ENCODE assay signal across 9 cellular contexts in genomic region chr20:35329435-35330139, GRCh38. TPM values are rescaled to one million over a fixed set of nuclear protein-coding genes. Genes with fewer than 3 reads are reported as not detected.
DNase-seq lines count a peak whose midpoint lies in the region; ATAC-seq, FAIRE-seq and TF ChIP-seq lines count a peak whose summit lies in the region.
"Had no signal": no experiment of that assay in that cellular context is flagged by ENCODE, and none has a peak within 500 bp of the region (broad histone marks: within the 10 kb centered on the region; RNA-seq: fewer than 3 reads in every experiment).

No MANE protein-coding gene starts in this region.

- H3K36me3 ChIP-seq in pancreas: no peaks in the 10 kb centered on the region
- H3K36me3 ChIP-seq in vagina: no peaks in the 10 kb centered on the region

- no peak overlapping the region for H3K27ac Mint-ChIP-seq in chondrocyte (ENCODE audit: unreplicated experiment)
- H3K27ac Mint-ChIP-seq in activated T-helper 2 cell treated with anti-CD3 and anti-CD28 coated beads, Interferon-gamma antibody, Interleukin-2, Interleukin-4, amounts not matched to agents 10 μg/mL and 5 μg/mL and 100 μg/mL, durations not matched to agents 14 hours and 24 hours and 36 hours: no peak overlapping the region

- H3K27ac ChIP-seq in HL-60 (replicated peaks) (no peak overlapping the region), pancreas (no peak overlapping the region), vagina (no peak overlapping the region)

- FAIRE-seq in pancreas (lab: Jason Lieb, UNC): no peak

- 85 to 88% methylated on average over 4 of the region's 4 CpGs for WGBS in pancreas, 2 donors

- no peaks in the 10 kb centered on the region for H3K36me3 Mint-ChIP-seq in chondrocyte (ENCODE audit: low read depth)
- H3K36me3 Mint-ChIP-seq in activated T-helper 2 cell treated with anti-CD3 and anti-CD28 coated beads, Interferon-gamma antibody, Interleukin-2, Interleukin-4, amounts not matched to agents 10 μg/mL and 5 μg/mL and 100 μg/mL, durations not matched to agents 14 hours and 24 hours and 36 hours (ENCODE audit: low read depth): peaks cover 9% of the 10 kb centered on the region

- DNase-seq in D341Med (ENCODE audit: low spot score) (peak; percentile 56), HL-60 (ENCODE audit: low read depth in 1 of 2, low spot score in 1 of 2) (peak in 1 of 2 experiments; percentile 63), SK-N-DZ (ENCODE audit: low spot score) (peak; percentile 46), chondrocyte (ENCODE audit: low spot score) (no peak), pancreas (no peak), vagina (ENCODE audit: extremely low spot score in 2 of 2) (no peak)
- DNase-seq in activated T-helper 2 cell treated with anti-CD3 and anti-CD28 coated beads, Interferon-gamma antibody, Interleukin-2, Interleukin-4, amounts not matched to agents 10 μg/mL and 5 μg/mL and 100 μg/mL, durations not matched to agents 14 hours and 24 hours and 36 hours (ENCODE audit: low spot score): no peak

- H3K9me3 ChIP-seq in pancreas (no peaks in the 10 kb centered on the region), vagina (no peaks in the 10 kb centered on the region)

- H3K4me3 ChIP-seq in HL-60 (replicated peaks; ENCODE audit: insufficient read depth, low read length) (no peak overlapping the region), pancreas (no peak overlapping the region), vagina (no peak overlapping the region)

- no peaks in the 10 kb centered on the region for H3K27me3 ChIP-seq in HL-60 (ENCODE audit: insufficient read depth, poor library complexity, severe bottlenecking)
- no peaks in the 10 kb centered on the region for H3K27me3 ChIP-seq in pancreas
- H3K27me3 ChIP-seq in vagina: no peaks in the 10 kb centered on the region

- no peak for TF ChIP-seq POLR2A in vagina (IDR thresholded peaks at IDR 0.05)

- H3K4me1 Mint-ChIP-seq in chondrocyte (ENCODE audit: low read depth): peaks cover 51% of the 10 kb centered on the region
- H3K4me1 Mint-ChIP-seq in activated T-helper 2 cell treated with anti-CD3 and anti-CD28 coated beads, Interferon-gamma antibody, Interleukin-2, Interleukin-4, amounts not matched to agents 10 μg/mL and 5 μg/mL and 100 μg/mL, durations not matched to agents 14 hours and 24 hours and 36 hours (ENCODE audit: low read depth): peaks cover 32% of the 10 kb centered on the region

- peaks cover 0 to 5% (median 5%) of the 10 kb centered on the region in 3 donors for H3K4me1 ChIP-seq in pancreas
- peaks cover 9% of the 10 kb centered on the region for H3K4me1 ChIP-seq in vagina

- TF ChIP-seq CTCF in HL-60 (IDR thresholded peaks at IDR 0.05; ENCODE audit: insufficient read depth, low read length) (peak; percentile 68), chondrocyte (IDR thresholded peaks at IDR 0.05) (peak; percentile 62), pancreas (IDR thresholded peaks at IDR 0.05) (peak in 2 of 4 donors; percentile 6 to 15), vagina (IDR thresholded peaks at IDR 0.05) (no peak)

- ATAC-seq in pancreas (peak in 3 of 4 donors; percentile 49 to 71 (median 63)), GM18520 (IDR thresholded peaks at IDR 0.05; ENCODE audit: unreplicated experiment) (no peak)

- no peaks in the 10 kb centered on the region for H3K27me3 Mint-ChIP-seq in chondrocyte (ENCODE audit: low read depth)
- no peaks in the 10 kb centered on the region for H3K27me3 Mint-ChIP-seq in activated T-helper 2 cell treated with anti-CD3 and anti-CD28 coated beads, Interferon-gamma antibody, Interleukin-2, Interleukin-4, amounts not matched to agents 10 μg/mL and 5 μg/mL and 100 μg/mL, durations not matched to agents 14 hours and 24 hours and 36 hours (ENCODE audit: low read depth)
- H3K27me3 Mint-ChIP-seq: naive thymus-derived CD8-positive, alpha-beta T cell had no signal

- intact Hi-C loops in pancreas (cut with DNase I): no loop called here
- intact Hi-C loops in vagina (cut with DNase I): no loop called here
- intact Hi-C loops in activated T-helper 2 cell treated with anti-CD3 and anti-CD28 coated beads, Interferon-gamma antibody, Interleukin-2, Interleukin-4, amounts not matched to agents 10 μg/mL and 5 μg/mL and 100 μg/mL, durations not matched to agents 14 hours and 24 hours and 36 hours (cut with micrococcal nuclease): loop anchor here (1.0 to 2.0 kb wide), 2 partner anchors 17 to 26 kb away; no protein-coding TSS in a partner anchor

- H3K4me3 Mint-ChIP-seq in chondrocyte (ENCODE audit: unreplicated experiment): no peak overlapping the region
- no peak overlapping the region for H3K4me3 Mint-ChIP-seq in activated T-helper 2 cell treated with anti-CD3 and anti-CD28 coated beads, Interferon-gamma antibody, Interleukin-2, Interleukin-4, amounts not matched to agents 10 μg/mL and 5 μg/mL and 100 μg/mL, durations not matched to agents 14 hours and 24 hours and 36 hours (ENCODE audit: low read depth)
- H3K4me3 Mint-ChIP-seq: naive thymus-derived CD8-positive, alpha-beta T cell had no signal

- H3K9me3 Mint-ChIP-seq in chondrocyte (ENCODE audit: low read depth): no peaks in the 10 kb centered on the region
- no peaks in the 10 kb centered on the region for H3K9me3 Mint-ChIP-seq in activated T-helper 2 cell treated with anti-CD3 and anti-CD28 coated beads, Interferon-gamma antibody, Interleukin-2, Interleukin-4, amounts not matched to agents 10 μg/mL and 5 μg/mL and 100 μg/mL, durations not matched to agents 14 hours and 24 hours and 36 hours
- H3K9me3 Mint-ChIP-seq: naive thymus-derived CD8-positive, alpha-beta T cell had no signal

RNA-seq across cellular contexts. Expression of gene FAM83C, which starts 37.4 kb away (rescaled TPM):
- not detected in 2 replicates for polyA plus RNA-seq in SK-N-DZ (2014; cell fraction: cytosol; rRNA removed)
- polyA plus RNA-seq in SK-N-DZ (2014; cell fraction: nucleus; rRNA removed): 0.38 TPM in 1 of 2 replicates, not detected in the other
- total RNA-seq in chondrocyte (not detected in 3 replicates), pancreas (not detected), vagina (16.9 TPM)
- polyA plus RNA-seq in pancreas: not detected
- total RNA-seq in activated T-helper 2 cell treated with anti-CD3 and anti-CD28 coated beads, Interferon-gamma antibody, Interleukin-2, Interleukin-4, amounts not matched to agents 10 μg/mL and 5 μg/mL and 100 μg/mL, durations not matched to agents 14 hours and 24 hours and 36 hours: not detected in 2 replicates
- total RNA-seq: naive thymus-derived CD8-positive, alpha-beta T cell had no signal
- polyA plus RNA-seq: naive thymus-derived CD8-positive, alpha-beta T cell had no signal

RNA-seq across cellular contexts. Expression of gene EIF6, which starts 45.0 kb away (rescaled TPM):
- polyA plus RNA-seq in SK-N-DZ (2014; cell fraction: cytosol; rRNA removed): 270 and 283 TPM in 2 replicates
- 178 and 255 TPM in 2 replicates for polyA plus RNA-seq in SK-N-DZ (2014; cell fraction: nucleus; rRNA removed)
- total RNA-seq in chondrocyte: 117 to 125 TPM (median 123 TPM) in 3 replicates
- 10 to 100 TPM; 30.6 to 59.2 (median 45.5) TPM for total RNA-seq in pancreas
- 10 to 100 TPM; 61.3 to 79.4 TPM for polyA plus RNA-seq in pancreas
- 124 TPM for total RNA-seq in vagina
- total RNA-seq in activated T-helper 2 cell treated with anti-CD3 and anti-CD28 coated beads, Interferon-gamma antibody, Interleukin-2, Interleukin-4, amounts not matched to agents 10 μg/mL and 5 μg/mL and 100 μg/mL, durations not matched to agents 14 hours and 24 hours and 36 hours: 179 and 183 TPM in 2 replicates

RNA-seq across cellular contexts. Expression of gene MMP24OS, which starts 51.7 kb away (rescaled TPM):
- 9.7 and 12.5 TPM in 2 replicates for polyA plus RNA-seq in SK-N-DZ (2014; cell fraction: cytosol; rRNA removed)
- 16.3 and 18.4 TPM in 2 replicates for polyA plus RNA-seq in SK-N-DZ (2014; cell fraction: nucleus; rRNA removed)
- total RNA-seq in chondrocyte: 89.8 to 94.6 TPM (median 91.5 TPM) in 3 replicates
- 10 to 100 TPM; 28.9 to 49.9 (median 44.4) TPM for total RNA-seq in pancreas
- polyA plus RNA-seq in pancreas: 10 to 100 TPM; 53.7 to 74.9 TPM
- 36.8 TPM for total RNA-seq in vagina
- total RNA-seq in activated T-helper 2 cell treated with anti-CD3 and anti-CD28 coated beads, Interferon-gamma antibody, Interleukin-2, Interleukin-4, amounts not matched to agents 10 μg/mL and 5 μg/mL and 100 μg/mL, durations not matched to agents 14 hours and 24 hours and 36 hours: 31.4 and 33.0 TPM in 2 replicates

Comparison
In these comparisons a context has a peak if more than half of its experiments do, and no peak if none do; other contexts are left out.
1. DNase-seq: peak in D341Med (single experiment) and SK-N-DZ (single experiment); none in chondrocyte (single experiment), pancreas (0 of 6), vagina (0 of 2) and activated T-helper 2 cell treated with anti-CD3 and anti-CD28 coated beads, Interferon-gamma antibody, Interleukin-2, Interleukin-4, amounts not matched to agents 10 μg/mL and 5 μg/mL and 100 μg/mL, durations not matched to agents 14 hours and 24 hours and 36 hours (single experiment).
2. CTCF ChIP-seq: peak in HL-60 (single experiment) and chondrocyte (single experiment); none in vagina (0 of 3).
3. RNA of gene FAM83C, which starts 37.4 kb away (total RNA-seq): 16.9 TPM in vagina (single experiment); not detected in chondrocyte, not detected in pancreas and not detected in activated T-helper 2 cell treated with anti-CD3 and anti-CD28 coated beads, Interferon-gamma antibody, Interleukin-2, Interleukin-4, amounts not matched to agents 10 μg/mL and 5 μg/mL and 100 μg/mL, durations not matched to agents 14 hours and 24 hours and 36 hours; every median in the first group is over 10 times any median in the second.